ENCODE assay signal across 20 cellular contexts in genomic region chr9:120974921-120975320, GRCh38. TPM values are rescaled to one million over a fixed set of nuclear protein-coding genes. Genes with fewer than 3 reads are reported as not detected.
DNase-seq lines count a peak whose midpoint lies in the region; ATAC-seq and TF ChIP-seq lines count a peak whose summit lies in the region.
"Had no signal": no experiment of that assay in that cellular context is flagged by ENCODE, and none has a peak within 500 bp of the region (broad histone marks: within the 10 kb centered on the region; RNA-seq: fewer than 3 reads in every experiment).

No MANE protein-coding gene starts in this region.

- H4K20me1 ChIP-seq in smooth muscle cell (ENCODE audit: low read depth), result no peaks in the 10 kb centered on the region

- H3K36me3 Mint-ChIP-seq in activated CD4-positive, alpha-beta T cell treated with anti-CD3 and anti-CD28 coated beads, Interleukin-2, amount 10 ng/mL, durations not matched to agents 7 days and 5 days (ENCODE audit: low read depth), result no peaks in the 10 kb centered on the region
- H3K36me3 Mint-ChIP-seq in activated CD8-positive, alpha-beta T cell treated with anti-CD3 and anti-CD28 coated beads for 36 hours (ENCODE audit: low read depth), result no peaks in the 10 kb centered on the region
- H3K36me3 Mint-ChIP-seq: immature natural killer cell; stimulated activated memory B cell treated with anti-CD40 and anti-IgM and Interleukin-4, amounts not matched to agents 10 μg/mL and 1 μg/mL and 100 μg/mL, for 72 hours had no signal

- no peak overlapping the region for H3K4me3 Mint-ChIP-seq in activated CD4-positive, alpha-beta T cell treated with anti-CD3 and anti-CD28 coated beads, Interleukin-2, amount 10 ng/mL, durations not matched to agents 7 days and 5 days
- no peak overlapping the region for H3K4me3 Mint-ChIP-seq in activated CD8-positive, alpha-beta T cell treated with anti-CD3 and anti-CD28 coated beads for 36 hours
- H3K4me3 Mint-ChIP-seq: dendritic cell treated with granulocyte-macrophage colony-stimulating factor and Interleukin-4, amounts not matched to agents 40 ng/mL and 50 ng/mL, for 4 days; immature natural killer cell; naive B cell; stimulated activated memory B cell treated with anti-CD40 and anti-IgM and Interleukin-4, amounts not matched to agents 10 μg/mL and 1 μg/mL and 100 μg/mL, for 72 hours had no signal

- H3K27me3 Mint-ChIP-seq in activated CD4-positive, alpha-beta T cell treated with anti-CD3 and anti-CD28 coated beads, Interleukin-2, amount 10 ng/mL, durations not matched to agents 7 days and 5 days, result no peaks in the 10 kb centered on the region
- H3K27me3 Mint-ChIP-seq in activated CD8-positive, alpha-beta T cell treated with anti-CD3 and anti-CD28 coated beads for 36 hours, result no peaks in the 10 kb centered on the region
- H3K27me3 Mint-ChIP-seq: dendritic cell treated with granulocyte-macrophage colony-stimulating factor and Interleukin-4, amounts not matched to agents 40 ng/mL and 50 ng/mL, for 4 days; naive B cell; progenitor cell of endocrine pancreas; stimulated activated memory B cell treated with anti-CD40 and anti-IgM and Interleukin-4, amounts not matched to agents 10 μg/mL and 1 μg/mL and 100 μg/mL, for 72 hours had no signal

- H3K9me3 ChIP-seq in KOPT-K1 (ENCODE audit: insufficient read depth, low read length, poor library complexity, severe bottlenecking) (no peaks in the 10 kb centered on the region), smooth muscle cell (replicated peaks; ENCODE audit: low read depth) (no peaks in the 10 kb centered on the region)
- H3K9me3 ChIP-seq: body of pancreas, HAP-1 had no signal

- CTCF ChIA-PET in activated CD4-positive, alpha-beta T cell treated with anti-CD3 and anti-CD28 coated beads, Interleukin-2, amount 10 ng/mL, durations not matched to agents 7 days and 5 days (lab: Charles Lee), result interaction anchor here (0.5 kb wide), 1 partner anchor 32 kb away, joined by 3 read pairs; no protein-coding TSS in a partner anchor
- CTCF ChIA-PET in activated CD8-positive, alpha-beta T cell treated with anti-CD3 and anti-CD28 coated beads for 36 hours (lab: Charles Lee), result no interaction called here

- H3F3A ChIP-seq in smooth muscle cell (ENCODE audit: low read depth), result peaks cover 4% of the 10 kb centered on the region

- H3K27me3 ChIP-seq in smooth muscle cell (ENCODE audit: low read depth), result no peaks in the 10 kb centered on the region
- H3K27me3 ChIP-seq: body of pancreas had no signal

- peak; percentile 16 for DNase-seq in activated CD4-positive, alpha-beta T cell treated with anti-CD3 and anti-CD28 coated beads, Interleukin-2, amount 10 ng/mL, durations not matched to agents 7 days and 5 days
- no peak for DNase-seq in activated CD4-positive, alpha-beta T cell treated with anti-CD3 and anti-CD28 coated beads for 4 hours
- no peak for DNase-seq in activated CD8-positive, alpha-beta T cell treated with anti-CD3 and anti-CD28 coated beads for 36 hours
- DNase-seq in smooth muscle cell (lab: John Stamatoyannopoulos, UW; ENCODE audit: unreplicated experiment) (no peak), HK-2 (ENCODE audit: unreplicated experiment) (no peak)
- DNase-seq: activated gamma-delta T cell, body of pancreas, COR-L47, head of caudate nucleus, immature natural killer cell, naive B cell, SHP77 treated with DMSO at 0.1 percent for 48 hours had no signal

- H3K36me3 ChIP-seq in KOPT-K1 (ENCODE audit: insufficient read depth, low read length), result no peaks in the 10 kb centered on the region
- no peaks in the 10 kb centered on the region for H3K36me3 ChIP-seq in smooth muscle cell (ENCODE audit: low read depth)
- H3K36me3 ChIP-seq: HAP-1 had no signal

- peaks cover 5% of the 10 kb centered on the region for H3K4me1 ChIP-seq in smooth muscle cell (ENCODE audit: low read depth)
- H3K4me1 ChIP-seq: body of pancreas, HAP-1 had no signal

- POLR2A ChIA-PET in activated CD4-positive, alpha-beta T cell treated with anti-CD3 and anti-CD28 coated beads, Interleukin-2, amount 10 ng/mL, durations not matched to agents 7 days and 5 days (lab: Charles Lee), result no interaction called here
- POLR2A ChIA-PET in activated CD8-positive, alpha-beta T cell treated with anti-CD3 and anti-CD28 coated beads for 36 hours (lab: Charles Lee), result interaction anchor here (0.6 kb wide), 1 partner anchor 88 kb away, joined by 4 read pairs; no protein-coding TSS in a partner anchor

- H3K4me3 ChIP-seq in smooth muscle cell, result no peak overlapping the region
- H3K4me3 ChIP-seq: body of pancreas, HAP-1, lung had no signal

- H3K27ac ChIP-seq in KOPT-K1 (ENCODE audit: low read depth, low read length, poor library complexity, severe bottlenecking), result peak overlapping the region; percentile 53
- peak overlapping the region; percentile 73 for H3K27ac ChIP-seq in smooth muscle cell (ENCODE audit: low read depth)
- H3K27ac ChIP-seq: body of pancreas had no signal

- H2AFZ ChIP-seq in smooth muscle cell (ENCODE audit: low read depth), result peak overlapping the region; percentile 20

- H3K4me2 ChIP-seq in smooth muscle cell, result peak overlapping the region; percentile 56

- intact Hi-C loops in activated CD8-positive, alpha-beta T cell treated with anti-CD3 and anti-CD28 coated beads for 36 hours (cut with micrococcal nuclease), result no loop called here

- no peaks in the 10 kb centered on the region for H3K79me2 ChIP-seq in smooth muscle cell (ENCODE audit: low read depth)

- WGBS in smooth muscle cell (ENCODE audit: low lambda C conversion rate), result 50% methylated on average over 1 of the region's 1 CpG

- no peaks in the 10 kb centered on the region for H3K9me3 Mint-ChIP-seq in activated CD4-positive, alpha-beta T cell treated with anti-CD3 and anti-CD28 coated beads, Interleukin-2, amount 10 ng/mL, durations not matched to agents 7 days and 5 days
- H3K9me3 Mint-ChIP-seq in activated CD8-positive, alpha-beta T cell treated with anti-CD3 and anti-CD28 coated beads for 36 hours, result no peaks in the 10 kb centered on the region
- H3K9me3 Mint-ChIP-seq: dendritic cell treated with granulocyte-macrophage colony-stimulating factor and Interleukin-4, amounts not matched to agents 40 ng/mL and 50 ng/mL, for 4 days; immature natural killer cell; naive B cell; stimulated activated memory B cell treated with anti-CD40 and anti-IgM and Interleukin-4, amounts not matched to agents 10 μg/mL and 1 μg/mL and 100 μg/mL, for 72 hours had no signal

- TF ChIP-seq CTCF in activated CD8-positive, alpha-beta T cell treated with anti-CD3 and anti-CD28 coated beads for 36 hours (IDR thresholded peaks at IDR 0.05), result no peak
- no peak for TF ChIP-seq CTCF in smooth muscle cell (IDR thresholded peaks at IDR 0.05; ENCODE audit: borderline replicate concordance, insufficient read depth, poor library complexity, severe bottlenecking)

- H3K9ac ChIP-seq in smooth muscle cell (ENCODE audit: low read depth), result no peak overlapping the region

- peak; percentile 68 for ATAC-seq in activated CD8-positive, alpha-beta T cell treated with anti-CD3 and anti-CD28 coated beads for 36 hours
- ATAC-seq in GM21723 (IDR thresholded peaks at IDR 0.05; ENCODE audit: unreplicated experiment) (no peak), GM21381 (IDR thresholded peaks at IDR 0.05; ENCODE audit: unreplicated experiment) (no peak)
- ATAC-seq: body of pancreas; stimulated activated memory B cell treated with anti-CD40 and anti-IgM and Interleukin-4, amounts not matched to agents 10 μg/mL and 1 μg/mL and 100 μg/mL, for 72 hours had no signal

- peak overlapping the region; percentile 1 for H3K27ac Mint-ChIP-seq in activated CD4-positive, alpha-beta T cell treated with anti-CD3 and anti-CD28 coated beads, Interleukin-2, amount 10 ng/mL, durations not matched to agents 7 days and 5 days
- peak overlapping the region; percentile 73 for H3K27ac Mint-ChIP-seq in activated CD8-positive, alpha-beta T cell treated with anti-CD3 and anti-CD28 coated beads for 36 hours
- H3K27ac Mint-ChIP-seq: dendritic cell treated with granulocyte-macrophage colony-stimulating factor and Interleukin-4, amounts not matched to agents 40 ng/mL and 50 ng/mL, for 4 days; progenitor cell of endocrine pancreas; stimulated activated memory B cell treated with anti-CD40 and anti-IgM and Interleukin-4, amounts not matched to agents 10 μg/mL and 1 μg/mL and 100 μg/mL, for 72 hours had no signal

- H3K4me1 Mint-ChIP-seq in activated CD4-positive, alpha-beta T cell treated with anti-CD3 and anti-CD28 coated beads, Interleukin-2, amount 10 ng/mL, durations not matched to agents 7 days and 5 days, result peaks cover 16% of the 10 kb centered on the region
- H3K4me1 Mint-ChIP-seq in activated CD8-positive, alpha-beta T cell treated with anti-CD3 and anti-CD28 coated beads for 36 hours (ENCODE audit: low read depth), result peaks cover 23% of the 10 kb centered on the region

RNA-seq across cellular contexts. Expression of gene TRAF1, which starts 48.3 kb away (rescaled TPM):
- 10 to 100 TPM; 61.9 to 64.3 TPM for total RNA-seq in activated CD4-positive, alpha-beta T cell treated with anti-CD3 and anti-CD28 coated beads, Interleukin-2, amount 10 ng/mL, durations not matched to agents 7 days and 5 days
- total RNA-seq in activated CD8-positive, alpha-beta T cell treated with anti-CD3 and anti-CD28 coated beads for 36 hours, result 100 to 1,000 TPM; 147 to 150 TPM
- 5.4 and 5.9 TPM in 2 replicates for total RNA-seq in smooth muscle cell
- 2.9 and 4.6 TPM in 2 replicates for polyA plus RNA-seq in smooth muscle cell
